1 cellular context compared by ENCODE assay signal in the genomic region with DNA sequence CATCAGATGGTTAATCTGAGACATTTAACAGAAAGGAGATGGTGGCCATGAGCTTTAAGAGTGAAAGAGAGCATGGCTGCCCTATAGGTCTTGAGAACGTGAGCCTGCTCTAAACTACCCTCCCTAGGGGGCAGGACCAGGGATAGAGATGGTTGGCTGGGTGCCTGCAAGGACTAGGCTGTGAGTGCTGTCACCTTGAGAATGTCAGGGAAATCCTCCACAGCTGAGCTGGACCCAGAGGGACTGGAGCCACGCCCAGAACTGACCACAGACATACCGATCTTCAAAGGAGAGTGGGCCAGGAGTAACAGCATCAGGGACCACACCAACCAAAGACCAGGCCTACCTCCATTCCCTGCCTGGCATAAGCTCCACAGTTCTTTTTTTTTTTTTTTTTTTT.
TF ChIP-seq lines count a peak whose summit lies in the region.

No MANE protein-coding gene starts in this region.

TF ChIP-seq in SK-N-SH, 30 proteins besides CTCF, POLR2A, EP300 and RAD21:
- TF ChIP-seq, protein P1, sequence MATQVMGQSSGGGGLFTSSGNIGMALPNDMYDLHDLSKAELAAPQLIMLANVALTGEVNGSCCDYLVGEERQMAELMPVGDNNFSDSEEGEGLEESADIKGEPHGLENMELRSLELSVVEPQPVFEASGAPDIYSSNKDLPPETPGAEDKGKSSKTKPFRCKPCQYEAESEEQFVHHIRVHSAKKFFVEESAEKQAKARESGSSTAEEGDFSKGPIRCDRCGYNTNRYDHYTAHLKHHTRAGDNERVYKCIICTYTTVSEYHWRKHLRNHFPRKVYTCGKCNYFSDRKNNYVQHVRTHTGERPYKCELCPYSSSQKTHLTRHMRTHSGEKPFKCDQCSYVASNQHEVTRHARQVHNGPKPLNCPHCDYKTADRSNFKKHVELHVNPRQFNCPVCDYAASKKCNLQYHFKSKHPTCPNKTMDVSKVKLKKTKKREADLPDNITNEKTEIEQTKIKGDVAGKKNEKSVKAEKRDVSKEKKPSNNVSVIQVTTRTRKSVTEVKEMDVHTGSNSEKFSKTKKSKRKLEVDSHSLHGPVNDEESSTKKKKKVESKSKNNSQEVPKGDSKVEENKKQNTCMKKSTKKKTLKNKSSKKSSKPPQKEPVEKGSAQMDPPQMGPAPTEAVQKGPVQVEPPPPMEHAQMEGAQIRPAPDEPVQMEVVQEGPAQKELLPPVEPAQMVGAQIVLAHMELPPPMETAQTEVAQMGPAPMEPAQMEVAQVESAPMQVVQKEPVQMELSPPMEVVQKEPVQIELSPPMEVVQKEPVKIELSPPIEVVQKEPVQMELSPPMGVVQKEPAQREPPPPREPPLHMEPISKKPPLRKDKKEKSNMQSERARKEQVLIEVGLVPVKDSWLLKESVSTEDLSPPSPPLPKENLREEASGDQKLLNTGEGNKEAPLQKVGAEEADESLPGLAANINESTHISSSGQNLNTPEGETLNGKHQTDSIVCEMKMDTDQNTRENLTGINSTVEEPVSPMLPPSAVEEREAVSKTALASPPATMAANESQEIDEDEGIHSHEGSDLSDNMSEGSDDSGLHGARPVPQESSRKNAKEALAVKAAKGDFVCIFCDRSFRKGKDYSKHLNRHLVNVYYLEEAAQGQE (IDR thresholded peaks at IDR 0.05; ENCODE audit: low read depth, low read length), result peak; percentile 57; the same call in 1 of the 2 replicates
- TF ChIP-seq MXI1 (IDR thresholded peaks at IDR 0.05; ENCODE audit: low read depth, low read length) (no peak), SIN3A (IDR thresholded peaks at IDR 0.05; ENCODE audit: borderline replicate concordance, low read depth, low read length) (no peak), NFIC (IDR thresholded peaks at IDR 0.05; ENCODE audit: borderline replicate concordance) (peak; percentile 20; the same call in 1 of the 2 replicates), MEF2A (IDR thresholded peaks at IDR 0.05; ENCODE audit: borderline replicate concordance, low read depth) (no peak), GABPA (IDR thresholded peaks at IDR 0.05; ENCODE audit: low read depth) (no peak), YY1 (IDR thresholded peaks at IDR 0.05; ENCODE audit: low read depth) (no peak), TCF12 (IDR thresholded peaks at IDR 0.05) (0 out of 2 replicates have a peak, but pooled peaks have one; percentile 10), RCOR1 (IDR thresholded peaks at IDR 0.05; ENCODE audit: low read length) (no peak), POLR2AphosphoS5 (IDR thresholded peaks at IDR 0.05; ENCODE audit: low read depth, low read length) (no peak), SMC3 (IDR thresholded peaks at IDR 0.05; ENCODE audit: low read depth, low read length) (no peak), ELF1 (IDR thresholded peaks at IDR 0.05) (no peak), FOSL2 (IDR thresholded peaks at IDR 0.05; ENCODE audit: borderline replicate concordance, low read depth) (no peak), FOXJ3 (CRISPR knock-in tag; IDR thresholded peaks at IDR 0.05) (no peak), TEAD4 (IDR thresholded peaks at IDR 0.05; ENCODE audit: borderline replicate concordance, insufficient read depth) (no peak), GATA2 (CRISPR knock-in tag; IDR thresholded peaks at IDR 0.05) (no peak)
- TF ChIP-seq, protein P2, sequence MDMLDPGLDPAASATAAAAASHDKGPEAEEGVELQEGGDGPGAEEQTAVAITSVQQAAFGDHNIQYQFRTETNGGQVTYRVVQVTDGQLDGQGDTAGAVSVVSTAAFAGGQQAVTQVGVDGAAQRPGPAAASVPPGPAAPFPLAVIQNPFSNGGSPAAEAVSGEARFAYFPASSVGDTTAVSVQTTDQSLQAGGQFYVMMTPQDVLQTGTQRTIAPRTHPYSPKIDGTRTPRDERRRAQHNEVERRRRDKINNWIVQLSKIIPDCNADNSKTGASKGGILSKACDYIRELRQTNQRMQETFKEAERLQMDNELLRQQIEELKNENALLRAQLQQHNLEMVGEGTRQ (IDR thresholded peaks at IDR 0.05; ENCODE audit: borderline replicate concordance, low read depth, low read length), result no peak
- TF ChIP-seq, protein P3, sequence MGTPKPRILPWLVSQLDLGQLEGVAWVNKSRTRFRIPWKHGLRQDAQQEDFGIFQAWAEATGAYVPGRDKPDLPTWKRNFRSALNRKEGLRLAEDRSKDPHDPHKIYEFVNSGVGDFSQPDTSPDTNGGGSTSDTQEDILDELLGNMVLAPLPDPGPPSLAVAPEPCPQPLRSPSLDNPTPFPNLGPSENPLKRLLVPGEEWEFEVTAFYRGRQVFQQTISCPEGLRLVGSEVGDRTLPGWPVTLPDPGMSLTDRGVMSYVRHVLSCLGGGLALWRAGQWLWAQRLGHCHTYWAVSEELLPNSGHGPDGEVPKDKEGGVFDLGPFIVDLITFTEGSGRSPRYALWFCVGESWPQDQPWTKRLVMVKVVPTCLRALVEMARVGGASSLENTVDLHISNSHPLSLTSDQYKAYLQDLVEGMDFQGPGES (IDR thresholded peaks at IDR 0.05; ENCODE audit: low read depth, low read length), result no peak
- TF ChIP-seq, protein P4, sequence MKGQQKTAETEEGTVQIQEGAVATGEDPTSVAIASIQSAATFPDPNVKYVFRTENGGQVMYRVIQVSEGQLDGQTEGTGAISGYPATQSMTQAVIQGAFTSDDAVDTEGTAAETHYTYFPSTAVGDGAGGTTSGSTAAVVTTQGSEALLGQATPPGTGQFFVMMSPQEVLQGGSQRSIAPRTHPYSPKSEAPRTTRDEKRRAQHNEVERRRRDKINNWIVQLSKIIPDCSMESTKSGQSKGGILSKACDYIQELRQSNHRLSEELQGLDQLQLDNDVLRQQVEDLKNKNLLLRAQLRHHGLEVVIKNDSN (IDR thresholded peaks at IDR 0.05; ENCODE audit: borderline replicate concordance, low read depth), result no peak
- TF ChIP-seq, protein P5, sequence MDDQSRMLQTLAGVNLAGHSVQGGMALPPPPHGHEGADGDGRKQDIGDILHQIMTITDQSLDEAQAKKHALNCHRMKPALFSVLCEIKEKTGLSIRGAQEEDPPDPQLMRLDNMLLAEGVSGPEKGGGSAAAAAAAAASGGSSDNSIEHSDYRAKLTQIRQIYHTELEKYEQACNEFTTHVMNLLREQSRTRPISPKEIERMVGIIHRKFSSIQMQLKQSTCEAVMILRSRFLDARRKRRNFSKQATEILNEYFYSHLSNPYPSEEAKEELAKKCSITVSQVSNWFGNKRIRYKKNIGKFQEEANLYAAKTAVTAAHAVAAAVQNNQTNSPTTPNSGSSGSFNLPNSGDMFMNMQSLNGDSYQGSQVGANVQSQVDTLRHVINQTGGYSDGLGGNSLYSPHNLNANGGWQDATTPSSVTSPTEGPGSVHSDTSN (IDR thresholded peaks at IDR 0.05), result no peak
- TF ChIP-seq, protein P6, sequence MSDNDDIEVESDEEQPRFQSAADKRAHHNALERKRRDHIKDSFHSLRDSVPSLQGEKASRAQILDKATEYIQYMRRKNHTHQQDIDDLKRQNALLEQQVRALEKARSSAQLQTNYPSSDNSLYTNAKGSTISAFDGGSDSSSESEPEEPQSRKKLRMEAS (IDR thresholded peaks at IDR 0.05; ENCODE audit: low read depth), result no peak
